In the genomic region with DNA sequence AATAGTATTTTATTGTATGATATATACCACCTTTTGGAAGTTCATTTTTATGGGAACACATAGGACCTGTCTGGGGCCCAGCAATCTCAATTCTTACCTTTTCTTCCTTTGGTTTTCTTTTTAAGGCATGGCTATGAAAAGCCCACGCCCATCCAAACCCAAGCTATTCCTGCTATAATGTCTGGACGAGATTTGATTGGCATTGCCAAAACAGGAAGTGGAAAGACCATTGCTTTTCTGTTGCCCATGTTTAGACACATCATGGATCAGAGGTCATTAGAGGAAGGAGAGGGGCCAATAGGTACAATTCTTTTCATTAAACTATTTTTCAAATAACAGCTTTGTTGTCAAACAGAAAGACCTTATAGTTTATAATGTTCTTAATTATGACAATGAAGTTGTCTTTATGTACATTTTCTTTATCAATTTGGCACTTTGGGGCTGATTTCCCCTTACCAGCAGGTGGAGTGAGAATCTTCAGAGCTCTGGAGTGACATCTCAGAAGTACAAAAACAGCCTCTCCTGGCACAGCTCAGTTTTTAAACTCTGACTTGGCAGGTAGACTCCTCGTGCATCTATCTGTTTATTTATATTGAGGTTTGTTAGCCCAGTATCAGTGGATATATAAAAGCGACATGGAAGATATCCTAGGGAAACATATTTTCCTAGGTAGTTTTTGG, we compare ENCODE assay signal across 14 cellular contexts. TPM values are rescaled to one million over a fixed set of nuclear protein-coding genes. Genes with fewer than 3 reads are reported as not detected.
DNase-seq lines count a peak whose midpoint lies in the region; ATAC-seq, FAIRE-seq and TF ChIP-seq lines count a peak whose summit lies in the region.
"Had no signal": no experiment of that assay in that cellular context is flagged by ENCODE, and none has a peak within 500 bp of the region (broad histone marks: within the 10 kb centered on the region; RNA-seq: fewer than 3 reads in every experiment).

No MANE protein-coding gene starts in this region.

- no peaks in the 10 kb centered on the region for H3K9me2 ChIP-seq in HCT116 (ENCODE audit: insufficient read depth)

- no peak overlapping the region for H3K9ac ChIP-seq in HCT116 (ENCODE audit: low read length)
- no peak overlapping the region for H3K9ac ChIP-seq in HepG2 (ENCODE audit: insufficient read depth, low read depth, low read length)

- CTCF ChIA-PET in HCT116 (lab: Charles Lee) (interaction anchor here (0.7 to 0.9 kb wide), 2 partner anchors 120 to 122 kb away, joined by 3 to 6 read pairs; partner anchors contain the start of gene PCBD2), HepG2 (lab: Yijun Ruan, JAX; ENCODE audit: low intra/inter-chr PET ratio, low total read pairs) (no interaction called here)

- no peak for TF ChIP-seq EP300 in HepG2 (IDR thresholded peaks at IDR 0.05; ENCODE audit: low read depth in 2 of 2, low read length in 2 of 2)
- TF ChIP-seq EP300 in HepG2 (CRISPR knock-in tag; IDR thresholded peaks at IDR 0.05; ENCODE audit: borderline replicate concordance): no peak

- H2AFZ ChIP-seq in HCT116 (ENCODE audit: low read depth, low read length, poor library complexity, severe bottlenecking): no peak overlapping the region
- H2AFZ ChIP-seq in HepG2 (ENCODE audit: low read length): no peak overlapping the region

- TF ChIP-seq POLR2A in HCT116 (IDR thresholded peaks at IDR 0.05; ENCODE audit: borderline replicate concordance, extremely low read depth, insufficient read depth, insufficient read length): no peak
- no peak for TF ChIP-seq POLR2A in HepG2 (IDR thresholded peaks at IDR 0.05; ENCODE audit: insufficient read depth in 1 of 2, low read depth in 2 of 2, low read length in 2 of 2)

- H3K4me3 ChIP-seq in HCT116 (replicated peaks in 1 of 2; ENCODE audit: low read depth in 1 of 2, low read length in 2 of 2) (no peak overlapping the region), HepG2 (replicated peaks in 1 of 3; ENCODE audit: insufficient read depth in 1 of 3, low read depth in 2 of 3, low read length in 3 of 3) (no peak overlapping the region)
- H3K4me3 ChIP-seq: tibial nerve had no signal

- POLR2A ChIA-PET in HCT116 (lab: Charles Lee): no interaction called here
- POLR2A ChIA-PET in HepG2 (lab: Yijun Ruan, JAX): interaction anchor here (1.0 kb wide), 1 partner anchor 121 kb away, joined by 4 read pairs; the partner anchor contains the start of gene PCBD2

- H3K4me2 ChIP-seq in HCT116 (ENCODE audit: low read length) (no peak overlapping the region), HepG2 (ENCODE audit: low read depth, low read length) (no peak overlapping the region)

- no peak for ATAC-seq in HCT116
- ATAC-seq in HepG2: no peak
- ATAC-seq in HG03159 (IDR thresholded peaks at IDR 0.05; ENCODE audit: unreplicated experiment): no peak

- DNase-seq in AG20443 (ENCODE audit: low spot score): peak; percentile 8
- no peak for DNase-seq in HCT116 (ENCODE audit: low read depth, low spot score)
- peak; percentile 5 for DNase-seq in amniotic epithelial cell (ENCODE audit: low read depth)
- DNase-seq in HepG2 (ENCODE audit: low spot score): no peak
- DNase-seq in NCI-H2227 (lab: John Stamatoyannopoulos, UW; ENCODE audit: unreplicated experiment): no peak
- DNase-seq in anterior cingulate cortex (lab: John Stamatoyannopoulos, UW): no peak
- DNase-seq in A172 (ENCODE audit: low spot score): no peak
- DNase-seq: activated CD8-positive, alpha-beta memory T cell treated with anti-CD3 and anti-CD28 coated beads, Interleukin-2, amount 50 U/mL, for 48 hours; central memory CD4-positive, alpha-beta T cell; KG1; NCI-H524; stimulated activated CD4-positive, alpha-beta T cell treated with anti-CD3 and anti-CD28 coated beads, Interleukin-4, amount 100 ng/mL, for 4 hours had no signal

- H3K9me3 ChIP-seq in HCT116 (ENCODE audit: control insufficient read depth in 1 of 2, insufficient read depth in 1 of 2, low read depth in 1 of 2, low read length in 2 of 2): no peaks in the 10 kb centered on the region
- H3K9me3 ChIP-seq in HepG2 (ENCODE audit: low read length): no peaks in the 10 kb centered on the region
- H3K9me3 ChIP-seq: tibial nerve had no signal

- BruUV-seq in HCT116 (replicated peaks; lab: Mats Ljungman, UMichigan): TSS peak; percentile 19
- BruUV-seq in HepG2 (replicated peaks; lab: Mats Ljungman, UMichigan): TSS peak; percentile 25

- H3K4me1 ChIP-seq in HCT116 (ENCODE audit: control insufficient read depth in 1 of 2, insufficient read depth in 2 of 2, low read length in 2 of 2) (no peaks in the 10 kb centered on the region), HepG2 (ENCODE audit: insufficient read depth, low read length) (no peaks in the 10 kb centered on the region)
- H3K4me1 ChIP-seq: tibial nerve had no signal

- no peak for FAIRE-seq in HepG2 (lab: Jason Lieb, UNC)

- H3K79me2 ChIP-seq in HCT116 (ENCODE audit: insufficient read depth, low read length) (peaks cover 28% of the 10 kb centered on the region), HepG2 (ENCODE audit: insufficient read depth, low read length) (no peaks in the 10 kb centered on the region)

- in situ Hi-C loops in HepG2 (cut with HindIII; ENCODE audit: extremely low pct_ligation_motif_present, low pct_unique_long_range_greater_than_20kb): no loop called here

- peak in 2 of 3 experiments; percentile 28 to 33; a peak in 2 of 6 replicates for TF ChIP-seq CTCF in HCT116 (IDR thresholded peaks at IDR 0.05 in 2 of 3, conservative IDR thresholded peaks at IDR 0.05 in 1 of 3; ENCODE audit: borderline replicate concordance in 1 of 3, insufficient read depth in 1 of 3, low read depth in 2 of 3, low read length in 2 of 3)
- TF ChIP-seq CTCF in HepG2 (CRISPR knock-in tag; IDR thresholded peaks at IDR 0.05): no peak

- H4K20me1 ChIP-seq in HCT116 (ENCODE audit: insufficient read depth): no peaks in the 10 kb centered on the region
- no peaks in the 10 kb centered on the region for H4K20me1 ChIP-seq in HepG2 (ENCODE audit: insufficient read depth, low read length)

- RAD21 ChIA-PET in HCT116 (lab: Charles Lee; ENCODE audit: low non-redundant PET in 1 of 2, low total read pairs in 2 of 2, uncharacterized antibody in 2 of 2, unreplicated experiment in 2 of 2): no interaction called here

- H3K27ac ChIP-seq in HCT116 (ENCODE audit: low read depth, low read length): no peak overlapping the region
- no peak overlapping the region for H3K27ac ChIP-seq in HepG2 (ENCODE audit: extremely low read length, insufficient read depth, low read length)
- H3K27ac ChIP-seq: tibial nerve had no signal

- TF ChIP-seq RAD21 in HCT116 (IDR thresholded peaks at IDR 0.05; ENCODE audit: low read depth) (peak; percentile 24; the same call in 1 of the 2 replicates), HepG2 (CRISPR knock-in tag; IDR thresholded peaks at IDR 0.05) (no peak)

- H3K36me3 ChIP-seq in HCT116 (ENCODE audit: control insufficient read depth in 1 of 2, insufficient read depth in 2 of 2, low read length in 2 of 2) (peaks cover 50% of the 10 kb centered on the region in 2 experiments), HepG2 (replicated peaks in 1 of 2; ENCODE audit: control insufficient read depth in 1 of 2, insufficient read depth in 2 of 2, low read length in 2 of 2) (peaks cover 20 to 89% of the 10 kb centered on the region in 2 experiments)

- intact Hi-C loops in HCT116 (cut with micrococcal nuclease): loop anchor here (1.0 kb wide), 1 partner anchor 121 kb away; the partner anchor contains the start of gene PCBD2
- intact Hi-C loops in HepG2 (cut with micrococcal nuclease; ENCODE audit: unreplicated experiment): no loop called here

- 96% methylated on average over 4 of the region's 4 CpGs for WGBS in HepG2 (ENCODE audit: low lambda C conversion rate)

- no peaks in the 10 kb centered on the region for H3K27me3 ChIP-seq in HCT116 (ENCODE audit: insufficient read depth, low read length)
- no peaks in the 10 kb centered on the region for H3K27me3 ChIP-seq in HepG2 (ENCODE audit: control insufficient read depth in 1 of 2, insufficient read depth in 2 of 2, low read length in 2 of 2)
- H3K27me3 ChIP-seq: tibial nerve had no signal

RNA-seq across cellular contexts. Expression of gene DDX46, which starts 25.8 kb away (rescaled TPM):
- total RNA-seq in HCT116 (2021; ENCODE audit: unreplicated experiment): 99.3 TPM
- polyA plus RNA-seq in HCT116 (2012): 54.0 and 54.2 TPM in 2 replicates
- total RNA-seq in HepG2 (2016; rRNA removed; fragmentation: Illumina TruSeq; extraction: Trizol): 59.3 and 74.8 TPM in 2 replicates
- total RNA-seq in HepG2 (2016; cell fraction: cytosol; rRNA removed; fragmentation: Illumina TruSeq; extraction: Trizol; ENCODE audit: low read depth): 9.2 and 10.8 TPM in 2 replicates
- 57.7 and 74.7 TPM in 2 replicates for total RNA-seq in HepG2 (2016; cell fraction: insoluble cytoplasmic fraction; rRNA removed; fragmentation: Illumina TruSeq; extraction: Trizol)
- total RNA-seq in HepG2 (2016; cell fraction: membrane; rRNA removed; fragmentation: Illumina TruSeq; extraction: Trizol): 13.4 and 13.9 TPM in 2 replicates
- total RNA-seq in HepG2 (2016; cell fraction: nucleus; rRNA removed; fragmentation: Illumina TruSeq; extraction: Trizol): 56.2 and 63.4 TPM in 2 replicates
- polyA plus RNA-seq in HepG2 (2011; rRNA removed): 26.0 and 27.3 TPM in 2 replicates
- 9.4 and 11.2 TPM in 2 replicates for polyA plus RNA-seq in HepG2 (2011; cell fraction: cytosol; rRNA removed)
- polyA plus RNA-seq in HepG2 (2011; cell fraction: nucleus; rRNA removed): 33.3 and 43.1 TPM in 2 replicates
- 36.2 and 43.7 TPM in 2 replicates for polyA plus RNA-seq in HepG2 (2012)
- polyA plus RNA-seq in HepG2 (2016; cell fraction: cytosol; fragmentation: Illumina TruSeq; extraction: Trizol; ENCODE audit: low read depth): 1.3 and 1.7 TPM in 2 replicates
- polyA plus RNA-seq in HepG2 (2016; cell fraction: insoluble cytoplasmic fraction; fragmentation: Illumina TruSeq; extraction: Trizol; ENCODE audit: low read depth): 64.7 and 69.7 TPM in 2 replicates
- 5.2 and 6.1 TPM in 2 replicates for polyA plus RNA-seq in HepG2 (2016; cell fraction: membrane; fragmentation: Illumina TruSeq; extraction: Trizol; ENCODE audit: low read depth)
- polyA plus RNA-seq in HepG2 (2016; cell fraction: nucleus; fragmentation: Illumina TruSeq; extraction: Trizol; ENCODE audit: insufficient read depth, low read depth): 57.5 and 72.7 TPM in 2 replicates
- 29.9 and 61.5 TPM in 2 replicates for polyA minus RNA-seq in HepG2 (2011; rRNA and poly(A)+ RNA removed; ENCODE audit: low replicate concordance)
- 20.5 and 24.4 TPM in 2 replicates for polyA minus RNA-seq in HepG2 (2011; cell fraction: cytosol; rRNA and poly(A)+ RNA removed)
- 82.6 and 87.2 TPM in 2 replicates for polyA minus RNA-seq in HepG2 (2011; cell fraction: nucleus; rRNA and poly(A)+ RNA removed)
- total RNA-seq in A172 (2014; rRNA removed; shearing (Covaris generic)): 37.8 and 41.8 TPM in 2 replicates

RNA-seq across cellular contexts. Expression of gene CAMLG, which starts 46.0 kb away (rescaled TPM):
- total RNA-seq in HCT116 (2021; ENCODE audit: unreplicated experiment): 29.3 TPM
- polyA plus RNA-seq in HCT116 (2012): 21.1 and 24.2 TPM in 2 replicates
- 19.8 and 23.1 TPM in 2 replicates for total RNA-seq in HepG2 (2016; rRNA removed; fragmentation: Illumina TruSeq; extraction: Trizol)
- total RNA-seq in HepG2 (2016; cell fraction: cytosol; rRNA removed; fragmentation: Illumina TruSeq; extraction: Trizol; ENCODE audit: low read depth): 23.5 and 24.9 TPM in 2 replicates
- total RNA-seq in HepG2 (2016; cell fraction: insoluble cytoplasmic fraction; rRNA removed; fragmentation: Illumina TruSeq; extraction: Trizol): 20.0 and 21.5 TPM in 2 replicates
- total RNA-seq in HepG2 (2016; cell fraction: membrane; rRNA removed; fragmentation: Illumina TruSeq; extraction: Trizol): 33.2 and 35.7 TPM in 2 replicates
- total RNA-seq in HepG2 (2016; cell fraction: nucleus; rRNA removed; fragmentation: Illumina TruSeq; extraction: Trizol): 11.0 and 11.6 TPM in 2 replicates
- 12.6 and 14.2 TPM in 2 replicates for polyA plus RNA-seq in HepG2 (2011; rRNA removed)
- polyA plus RNA-seq in HepG2 (2011; cell fraction: cytosol; rRNA removed): 10.9 and 13.9 TPM in 2 replicates
- polyA plus RNA-seq in HepG2 (2011; cell fraction: nucleus; rRNA removed): 2.9 and 4.7 TPM in 2 replicates
- polyA plus RNA-seq in HepG2 (2012): 31.0 and 34.7 TPM in 2 replicates
- 28.1 and 30.4 TPM in 2 replicates for polyA plus RNA-seq in HepG2 (2016; cell fraction: cytosol; fragmentation: Illumina TruSeq; extraction: Trizol; ENCODE audit: low read depth)
- 24.7 and 27.1 TPM in 2 replicates for polyA plus RNA-seq in HepG2 (2016; cell fraction: insoluble cytoplasmic fraction; fragmentation: Illumina TruSeq; extraction: Trizol; ENCODE audit: low read depth)
- polyA plus RNA-seq in HepG2 (2016; cell fraction: membrane; fragmentation: Illumina TruSeq; extraction: Trizol; ENCODE audit: low read depth): 36.6 and 38.4 TPM in 2 replicates
- polyA plus RNA-seq in HepG2 (2016; cell fraction: nucleus; fragmentation: Illumina TruSeq; extraction: Trizol; ENCODE audit: insufficient read depth, low read depth): 19.5 and 22.4 TPM in 2 replicates
- 2.3 and 3.2 TPM in 2 replicates for polyA minus RNA-seq in HepG2 (2011; rRNA and poly(A)+ RNA removed; ENCODE audit: low replicate concordance)
- 8.8 and 11.9 TPM in 2 replicates for polyA minus RNA-seq in HepG2 (2011; cell fraction: cytosol; rRNA and poly(A)+ RNA removed)
- polyA minus RNA-seq in HepG2 (2011; cell fraction: nucleus; rRNA and poly(A)+ RNA removed): 3.7 and 5.1 TPM in 2 replicates
- 37.8 and 45.5 TPM in 2 replicates for total RNA-seq in A172 (2014; rRNA removed; shearing (Covaris generic))

Comparison
In these comparisons a context has a peak if more than half of its experiments do, and no peak if none do; other contexts are left out.
1. DNase-seq: peak in AG20443 (single experiment) and amniotic epithelial cell (single experiment); none in HCT116 (single experiment), HepG2 (single experiment), NCI-H2227 (single experiment), anterior cingulate cortex (0 of 58) and A172 (single experiment).